ENCODE assay signal across 8 cellular contexts in the genomic region with DNA sequence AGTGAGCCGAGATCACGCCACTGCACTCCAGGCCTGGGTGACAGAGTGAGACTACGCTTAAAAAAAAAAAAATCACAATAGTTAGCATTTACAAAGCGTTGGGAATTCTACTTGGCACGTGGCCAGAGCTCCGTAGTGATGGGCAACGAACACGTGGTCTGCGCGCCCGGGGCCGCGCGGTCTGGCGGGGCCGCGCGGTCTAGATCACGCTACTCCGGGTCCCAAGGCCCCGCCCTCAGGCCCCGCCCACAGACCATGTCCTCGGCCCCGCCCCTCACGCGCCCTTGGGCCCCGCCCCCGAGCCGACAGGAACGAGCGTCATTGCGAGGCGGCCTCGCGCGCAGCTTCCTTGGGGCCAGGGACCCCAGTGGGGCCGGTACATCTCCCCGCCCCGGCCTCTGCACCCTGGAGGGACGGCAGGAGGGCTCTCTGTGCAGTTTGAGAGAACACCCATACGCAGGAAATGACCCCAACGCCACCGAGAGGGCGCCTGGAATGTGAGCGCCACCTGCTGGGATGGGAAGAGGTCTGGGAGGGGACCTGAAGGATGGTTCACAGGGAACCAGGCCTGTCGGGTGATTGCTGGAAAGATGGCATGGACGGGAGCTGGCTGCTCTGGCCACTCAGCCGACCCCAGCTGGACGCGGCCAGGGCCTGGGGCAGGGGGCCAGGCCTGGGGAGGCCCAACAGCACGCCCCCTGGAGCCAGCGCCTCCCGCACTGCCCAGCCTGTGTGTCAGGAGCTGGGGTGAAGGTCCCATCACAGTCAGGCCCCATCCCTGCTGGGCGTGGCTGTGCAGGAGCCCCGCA.
DNase-seq lines count a peak whose midpoint lies in the region; ATAC-seq and TF ChIP-seq lines count a peak whose summit lies in the region.

No MANE protein-coding gene starts in this region.

- peak overlapping the region; percentile 97 for H3K27ac ChIP-seq in cingulate gyrus (ENCODE audit: low read depth, low read length)

- H3K4me3 ChIP-seq in AG10803 (ENCODE audit: low read length) = peak overlapping the region; percentile 78

- ATAC-seq in GM19035 (IDR thresholded peaks at IDR 0.05; ENCODE audit: unreplicated experiment) (peak; percentile 51), HG03439 (IDR thresholded peaks at IDR 0.05; ENCODE audit: unreplicated experiment) (peak; percentile 42)

- DNase-seq in AG10803 (ENCODE audit: low read depth) (peak; percentile 85), NCI-H510A (lab: John Stamatoyannopoulos, UW) (peak; percentile 86), left kidney (ENCODE audit: low read depth, low spot score) (peak; percentile 96)
- peak; percentile 96 for DNase-seq in activated CD4-positive, alpha-beta T cell treated with anti-CD3 and anti-CD28 coated beads for 4 hours
- DNase-seq in stimulated activated CD4-positive, alpha-beta T cell treated with anti-CD3 and anti-CD28 coated beads, Interleukin-1b, Interleukin-23, amount 100 ng/mL, for 4 hours (ENCODE audit: low read depth in 2 of 2) = peak; percentile 96 to 99

- TF ChIP-seq CTCF in AG10803 (conservative IDR thresholded peaks at IDR 0.05; ENCODE audit: low read length) = peak; percentile 86

Comparison
In these comparisons a context has a peak if more than half of its experiments do, and no peak if none do; other contexts are left out.
1. Peak in every context shown above with its lines: DNase-seq, ATAC-seq, H3K4me3 ChIP-seq and H3K27ac ChIP-seq.